15 cellular contexts compared by ENCODE assay signal in genomic region chr12:43370299-43370698, GRCh38.
DNase-seq lines count a peak whose midpoint lies in the region; ATAC-seq, FAIRE-seq and TF ChIP-seq lines count a peak whose summit lies in the region.
"Had no signal": no experiment of that assay in that cellular context is flagged by ENCODE, and none has a peak within 500 bp of the region (broad histone marks: within the 10 kb centered on the region; RNA-seq: fewer than 3 reads in every experiment).

No MANE protein-coding gene starts in this region.

- no peaks in the 10 kb centered on the region for H3K36me3 ChIP-seq in RWPE2 (ENCODE audit: low read depth)
- H3K36me3 ChIP-seq in SJCRH30: no peaks in the 10 kb centered on the region
- H3K36me3 ChIP-seq: upper lobe of right lung had no signal

- H3K27ac ChIP-seq in A549 (no peak overlapping the region), RWPE2 (ENCODE audit: poor library complexity, severe bottlenecking) (peak overlapping the region; percentile 5), SJCRH30 (no peak overlapping the region)
- H3K27ac ChIP-seq: upper lobe of right lung had no signal

- POLR2A ChIA-PET in A549 (lab: Yijun Ruan, JAX): no interaction called here

- WGBS in A549 (ENCODE audit: missing lambda C conversion rate): 0% methylated on average over 1 of the region's 1 CpG

- H3K4me1 ChIP-seq in A549 (no peaks in the 10 kb centered on the region), RWPE2 (ENCODE audit: insufficient read depth, poor library complexity, severe bottlenecking) (peaks cover 8% of the 10 kb centered on the region), SJCRH30 (no peaks in the 10 kb centered on the region)
- H3K4me1 ChIP-seq: upper lobe of right lung had no signal

- TF ChIP-seq RAD21 in A549 (conservative IDR thresholded peaks at IDR 0.05 in 1 of 2, IDR thresholded peaks at IDR 0.05 in 1 of 2): no peak

- no peak for TF ChIP-seq EP300 in A549 (IDR thresholded peaks at IDR 0.05)

- no peak for FAIRE-seq in A549 (lab: Jason Lieb, UNC)
- FAIRE-seq: endometrium, islet of Langerhans had no signal

- TF ChIP-seq CTCF in A549 (IDR thresholded peaks at IDR 0.05): no peak
- TF ChIP-seq CTCF in RWPE2 (IDR thresholded peaks at IDR 0.05; ENCODE audit: poor library complexity, severe bottlenecking): no peak
- no peak for TF ChIP-seq CTCF in fibroblast of mammary gland (conservative IDR thresholded peaks at IDR 0.05; ENCODE audit: control insufficient read depth, insufficient read depth, low read depth, low read length)

- CTCF ChIA-PET in A549 (lab: Yijun Ruan, JAX): no interaction called here

- H3K4me3 ChIP-seq in A549 (no peak overlapping the region), RWPE2 (ENCODE audit: severe bottlenecking) (no peak overlapping the region), fibroblast of mammary gland (ENCODE audit: control insufficient read depth, low read depth, low read length) (no peak overlapping the region), SJCRH30 (no peak overlapping the region)
- H3K4me3 ChIP-seq: upper lobe of right lung had no signal

- no peaks in the 10 kb centered on the region for H3K27me3 ChIP-seq in RWPE2 (ENCODE audit: insufficient read depth, poor library complexity, severe bottlenecking)
- no peaks in the 10 kb centered on the region for H3K27me3 ChIP-seq in SJCRH30
- H3K27me3 ChIP-seq: upper lobe of right lung had no signal

- TF ChIP-seq POLR2A in A549 (IDR thresholded peaks at IDR 0.05; ENCODE audit: low read length): no peak

- H3K9me3 ChIP-seq in A549 (no peaks in the 10 kb centered on the region), RWPE2 (ENCODE audit: severe bottlenecking) (no peaks in the 10 kb centered on the region), SJCRH30 (replicated peaks) (no peaks in the 10 kb centered on the region)
- H3K9me3 ChIP-seq: upper lobe of right lung had no signal

- DNase-seq in A549 (ENCODE audit: low read depth in 1 of 2, low spot score in 1 of 2) (peak in 1 of 2 experiments; percentile 17), HS-27A (ENCODE audit: low read depth) (peak; percentile 30), RWPE2 (ENCODE audit: low spot score) (no peak), fibroblast of mammary gland (ENCODE audit: low read depth) (peak; percentile 81), SJCRH30 (no peak)
- DNase-seq in activated effector memory CD4-positive, alpha-beta T cell treated with Interleukin-2 at 50 U/mL for 16 hours: no peak
- DNase-seq: anterior cingulate cortex, GDM1, NCI-H2081, RPMI8226, upper lobe of right lung had no signal

- H3K4me2 ChIP-seq in A549: no peak overlapping the region

- ATAC-seq in A549 (no peak), RWPE2 (ENCODE audit: low read depth) (peak; percentile 91), GM18867 (IDR thresholded peaks at IDR 0.05; ENCODE audit: unreplicated experiment) (no peak), HG02610 (IDR thresholded peaks at IDR 0.05; ENCODE audit: unreplicated experiment) (no peak)
- ATAC-seq: upper lobe of right lung had no signal

TF ChIP-seq in A549, 52 proteins besides CTCF, POLR2A, EP300 and RAD21:
- TF ChIP-seq FOSL2 (IDR thresholded peaks at IDR 0.05) (0 out of 2 replicates have a peak, but pooled peaks have one; percentile 21), FOSL2 (CRISPR knock-in tag; IDR thresholded peaks at IDR 0.05) (peak; percentile 73), KDM1A (IDR thresholded peaks at IDR 0.05; ENCODE audit: low read depth) (no peak)

Comparison
In these comparisons a context has a peak if more than half of its experiments do, and no peak if none do; other contexts are left out.
1. DNase-seq: peak in HS-27A (single experiment) and fibroblast of mammary gland (single experiment); none in RWPE2 (single experiment), activated effector memory CD4-positive, alpha-beta T cell treated with Interleukin-2 at 50 U/mL for 16 hours (single experiment) and SJCRH30 (0 of 2).